34 cellular contexts compared by ENCODE assay signal in genomic region chr9:73745598-73745997, GRCh38.
"Had no signal": no experiment of that assay in that cellular context is flagged by ENCODE, and none has a peak within 500 bp of the region (broad histone marks: within the 10 kb centered on the region; RNA-seq: fewer than 3 reads in every experiment).

No MANE protein-coding gene starts in this region.

- H3K9me3 ChIP-seq: MG63 had no signal

- DNase-seq: Karpas-422, Kasumi-1, MG63, MM.1S, MV-4-11, NCI-H1048, NCI-H1092, NCI-H1092 treated with DMSO at 0.1 percent for 48 hours, NCI-H1105, NCI-H1105 treated with DMSO at 0.1 percent for 48 hours, NCI-H1417, NCI-H1417 treated with DMSO at 0.1 percent for 48 hours, NCI-H1436, NCI-H1436 treated with DMSO at 0.1 percent for 48 hours, NCI-H146, NCI-H1694, NCI-H1694 treated with DMSO at 0.1 percent for 48 hours, NCI-H187, NCI-H187 treated with DMSO at 0.1 percent for 48 hours, NCI-H1930, NCI-H2029, NCI-H2029 treated with DMSO at 0.1 percent for 48 hours, NCI-H2081, NCI-H2081 treated with DMSO at 0.1 percent for 48 hours, NCI-H2107, NCI-H2171, NCI-H2171 treated with DMSO at 0.1 percent for 48 hours, NCI-H2227 treated with DMSO at 0.1 percent for 48 hours, NCI-H226, NCI-H345, NCI-H446, NCI-H446 treated with DMSO at 0.1 percent for 48 hours, NCI-H510A, NCI-H510A treated with DMSO at 0.1 percent for 48 hours had no signal

- H3K4me3 ChIP-seq: MG63 had no signal

- H3K36me3 ChIP-seq: MG63 had no signal

- H3K27me3 ChIP-seq: MG63 had no signal
